ENCODE assay signal across 23 cellular contexts in genomic region chr12:111285191-111285590, GRCh38.
"Had no signal": no experiment of that assay in that cellular context is flagged by ENCODE, and none has a peak within 500 bp of the region (broad histone marks: within the 10 kb centered on the region; RNA-seq: fewer than 3 reads in every experiment).

No MANE protein-coding gene starts in this region.

- H3K27ac Mint-ChIP-seq: activated B cell treated with CpG ODN at 0.5 μM for 24 hours; activated CD8-positive, alpha-beta T cell treated with anti-CD3 and anti-CD28 coated beads, Interleukin-2, amount 10 ng/mL, durations not matched to agents 7 days and 5 days; activated naive CD4-positive, alpha-beta T cell treated with anti-CD3 and anti-CD28 coated beads, Interleukin-2, amount 50 U/mL, for 72 hours; activated T-cell treated with anti-CD3 and anti-CD28 coated beads, Interleukin-2, amount 50 U/mL, for 72 hours; stimulated activated memory B cell treated with anti-CD40 and anti-IgM and Interleukin-4, amounts not matched to agents 10 μg/mL and 1 μg/mL and 100 μg/mL, for 72 hours had no signal

- H3K9me3 ChIP-seq: lower lobe of right lung had no signal

- H3K4me1 ChIP-seq: left lung, lower lobe of right lung, sigmoid colon, stomach, tibial artery had no signal

- H3K27ac ChIP-seq: left lung, lower lobe of right lung, sigmoid colon, stomach, tibial artery had no signal

- DNase-seq: activated B cell treated with CpG ODN at 0.5 μM for 24 hours; activated CD4-positive, alpha-beta T cell treated with anti-CD3 and anti-CD28 coated beads, Interleukin-2, amount 50 U/mL, for 1 hour; activated CD8-positive, alpha-beta T cell treated with anti-CD3 and anti-CD28 coated beads, Interleukin-2, amount 10 ng/mL, durations not matched to agents 7 days and 5 days; activated naive CD4-positive, alpha-beta T cell; activated T-cell treated with anti-CD3 and anti-CD28 coated beads for 4 hours; activated T-cell treated with anti-CD3 and anti-CD28 coated beads, Interleukin-2, amount 50 U/mL, for 72 hours; dermis blood vessel endothelial cell; effector CD4-positive, alpha-beta T cell; left lung; lower lobe of right lung; mesenchymal stem cell; naive thymus-derived CD8-positive, alpha-beta T cell; sigmoid colon; small intestine; stimulated activated CD4-positive, alpha-beta T cell treated with anti-CD3 and anti-CD28 coated beads, Interleukin-1b, Interleukin-23, amount 100 ng/mL, for 48 hours; stimulated activated CD4-positive, alpha-beta T cell treated with anti-CD3 and anti-CD28 coated beads, Interleukin-4, amount 100 ng/mL, for 4 hours; stimulated activated CD8-positive, alpha-beta memory T cell treated with anti-CD3 and anti-CD28 coated beads, Interleukin-4, amount 100 ng/mL, for 48 hours; stomach; T-helper 2 cell; tibial artery had no signal

- H3K4me3 Mint-ChIP-seq: activated B cell treated with CpG ODN at 0.5 μM for 24 hours; activated CD8-positive, alpha-beta T cell treated with anti-CD3 and anti-CD28 coated beads, Interleukin-2, amount 10 ng/mL, durations not matched to agents 7 days and 5 days; activated T-cell treated with anti-CD3 and anti-CD28 coated beads, Interleukin-2, amount 50 U/mL, for 72 hours; central memory CD8-positive, alpha-beta T cell; naive thymus-derived CD8-positive, alpha-beta T cell; stimulated activated memory B cell treated with anti-CD40 and anti-IgM and Interleukin-4, amounts not matched to agents 10 μg/mL and 1 μg/mL and 100 μg/mL, for 72 hours had no signal

- H3K4me3 ChIP-seq: left lung, lower lobe of right lung, sigmoid colon, stomach, tibial artery had no signal

- H3K4me1 Mint-ChIP-seq: activated B cell treated with CpG ODN at 0.5 μM for 24 hours; central memory CD8-positive, alpha-beta T cell; naive thymus-derived CD8-positive, alpha-beta T cell; stimulated activated memory B cell treated with anti-CD40 and anti-IgM and Interleukin-4, amounts not matched to agents 10 μg/mL and 1 μg/mL and 100 μg/mL, for 72 hours had no signal

- H3K36me3 ChIP-seq: left lung, lower lobe of right lung, sigmoid colon, stomach, tibial artery had no signal
